ENCODE assay signal across 26 cellular contexts in the genomic region with DNA sequence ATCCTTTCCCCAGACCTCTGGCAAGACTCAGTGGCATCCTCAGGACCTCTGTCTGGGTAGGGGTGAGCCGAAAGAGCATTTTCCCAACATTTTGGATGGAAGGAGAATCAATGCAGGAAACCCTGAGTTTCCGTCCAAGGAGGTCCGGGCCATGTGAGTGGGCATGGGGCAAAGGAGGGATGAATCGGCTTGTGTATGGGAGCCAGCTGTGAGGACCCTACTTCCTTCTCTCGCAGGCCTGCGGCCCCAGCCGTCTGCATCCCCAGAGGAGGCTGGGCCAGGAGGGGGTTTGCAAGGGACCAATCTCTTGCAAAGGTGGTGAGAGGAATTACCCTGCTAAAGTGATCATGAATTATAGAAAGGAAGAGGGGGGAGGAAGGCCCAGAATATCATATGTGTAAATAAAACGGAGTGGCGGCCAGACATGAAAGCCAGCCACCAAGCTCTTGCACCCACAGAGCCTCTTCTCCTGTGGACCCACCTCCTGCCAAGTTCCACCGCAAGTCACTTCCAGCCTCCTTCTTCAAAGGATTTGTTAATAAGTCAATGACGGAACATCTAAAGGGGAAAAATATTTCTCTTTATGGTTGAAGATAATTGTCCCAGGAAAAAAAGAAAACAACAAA. TPM values are rescaled to one million over a fixed set of nuclear protein-coding genes. Genes with fewer than 3 reads are reported as not detected.
"Had no signal": no experiment of that assay in that cellular context is flagged by ENCODE, and none has a peak within 500 bp of the region (broad histone marks: within the 10 kb centered on the region; RNA-seq: fewer than 3 reads in every experiment).

No MANE protein-coding gene starts in this region.

- H3K9ac ChIP-seq: parathyroid adenoma had no signal

- DNase-seq: activated CD4-positive, alpha-beta T cell treated with anti-CD3 and anti-CD28 coated beads, Interleukin-2, amount 10 ng/mL, durations not matched to agents 7 days and 5 days; activated CD4-positive, CD25-positive, alpha-beta regulatory T cell treated with anti-CD3 and anti-CD28 coated beads, Interleukin-2, amount 50 U/mL, for 72 hours; activated CD8-positive, alpha-beta memory T cell treated with anti-CD3 and anti-CD28 coated beads, Interleukin-2, amount 10 ng/mL, durations not matched to agents 7 days and 5 days; activated CD8-positive, alpha-beta T cell treated with anti-CD3 and anti-CD28 coated beads for 36 hours; activated effector memory CD4-positive, alpha-beta T cell treated with anti-CD3 and anti-CD28 coated beads, Interleukin-2, amount 50 U/mL, for 16 hours; activated T-cell treated with anti-CD3 and anti-CD28 coated beads for 4 hours; aorta; brain microvascular endothelial cell; colonic mucosa; head of caudate nucleus; midbrain; right lobe of liver; stomach had no signal

- H3K4me1 Mint-ChIP-seq: activated CD4-positive, alpha-beta T cell treated with anti-CD3 and anti-CD28 coated beads, Interleukin-2, amount 10 ng/mL, durations not matched to agents 7 days and 5 days; activated CD8-positive, alpha-beta memory T cell treated with anti-CD3 and anti-CD28 coated beads, Interleukin-2, amount 10 ng/mL, durations not matched to agents 7 days and 5 days; activated naive CD4-positive, alpha-beta T cell treated with anti-CD3 and anti-CD28 coated beads, Interleukin-2, amount 50 U/mL, for 24 hours; central memory CD8-positive, alpha-beta T cell had no signal

- H3K4me3 ChIP-seq: colonic mucosa, gastroesophageal sphincter, right lobe of liver, skin epidermis, stomach, suprapubic skin, tibial nerve had no signal

- H3K27ac Mint-ChIP-seq: activated CD4-positive, alpha-beta T cell treated with anti-CD3 and anti-CD28 coated beads, Interleukin-2, amount 10 ng/mL, durations not matched to agents 7 days and 5 days; activated CD8-positive, alpha-beta memory T cell treated with anti-CD3 and anti-CD28 coated beads, Interleukin-2, amount 10 ng/mL, durations not matched to agents 7 days and 5 days; activated CD8-positive, alpha-beta T cell treated with anti-CD3 and anti-CD28 coated beads for 36 hours; activated naive CD4-positive, alpha-beta T cell treated with anti-CD3 and anti-CD28 coated beads, Interleukin-2, amount 50 U/mL, for 24 hours; natural killer cell treated with Interleukin-12 subunit alpha and Interleukin-12 subunit beta and Interleukin-15 and Interleukin-18, amount 100 ng/mL, for 72 hours; stimulated activated memory B cell treated with anti-CD40 and anti-IgM and Interleukin-4, amounts not matched to agents 10 μg/mL and 1 μg/mL and 100 μg/mL, for 72 hours; T-helper 2 cell treated with Interferon-gamma antibody and Interleukin-4, amounts not matched to agents 5 μg/mL and 100 μg/mL, for 36 hours had no signal

- H3K36me3 Mint-ChIP-seq: activated CD8-positive, alpha-beta memory T cell treated with anti-CD3 and anti-CD28 coated beads, Interleukin-2, amount 10 ng/mL, durations not matched to agents 7 days and 5 days; activated naive CD4-positive, alpha-beta T cell treated with anti-CD3 and anti-CD28 coated beads, Interleukin-2, amount 50 U/mL, for 24 hours; natural killer cell treated with Interleukin-12 subunit alpha and Interleukin-12 subunit beta and Interleukin-15 and Interleukin-18, amount 100 ng/mL, for 72 hours; stimulated activated memory B cell treated with anti-CD40 and anti-IgM and Interleukin-4, amounts not matched to agents 10 μg/mL and 1 μg/mL and 100 μg/mL, for 72 hours had no signal

- H3K4me3 Mint-ChIP-seq: activated CD4-positive, alpha-beta T cell treated with anti-CD3 and anti-CD28 coated beads, Interleukin-2, amount 10 ng/mL, durations not matched to agents 7 days and 5 days; activated CD8-positive, alpha-beta memory T cell treated with anti-CD3 and anti-CD28 coated beads, Interleukin-2, amount 10 ng/mL, durations not matched to agents 7 days and 5 days; activated CD8-positive, alpha-beta T cell treated with anti-CD3 and anti-CD28 coated beads for 36 hours; activated naive CD4-positive, alpha-beta T cell treated with anti-CD3 and anti-CD28 coated beads, Interleukin-2, amount 50 U/mL, for 24 hours; central memory CD8-positive, alpha-beta T cell; natural killer cell treated with Interleukin-12 subunit alpha and Interleukin-12 subunit beta and Interleukin-15 and Interleukin-18, amount 100 ng/mL, for 72 hours; stimulated activated memory B cell treated with anti-CD40 and anti-IgM and Interleukin-4, amounts not matched to agents 10 μg/mL and 1 μg/mL and 100 μg/mL, for 72 hours; T-helper 2 cell treated with Interferon-gamma antibody and Interleukin-4, amounts not matched to agents 5 μg/mL and 100 μg/mL, for 36 hours had no signal

- H3K9me3 ChIP-seq: colonic mucosa, gastroesophageal sphincter, right lobe of liver, stomach, suprapubic skin, tibial nerve had no signal

- H3K36me3 ChIP-seq: brain microvascular endothelial cell, colonic mucosa, gastroesophageal sphincter, right lobe of liver, stomach, suprapubic skin had no signal

- H3K9me3 Mint-ChIP-seq: activated CD4-positive, alpha-beta T cell treated with anti-CD3 and anti-CD28 coated beads, Interleukin-2, amount 10 ng/mL, durations not matched to agents 7 days and 5 days; activated CD8-positive, alpha-beta T cell treated with anti-CD3 and anti-CD28 coated beads for 36 hours; activated naive CD4-positive, alpha-beta T cell treated with anti-CD3 and anti-CD28 coated beads, Interleukin-2, amount 50 U/mL, for 24 hours; central memory CD8-positive, alpha-beta T cell; natural killer cell treated with Interleukin-12 subunit alpha and Interleukin-12 subunit beta and Interleukin-15 and Interleukin-18, amount 100 ng/mL, for 72 hours; stimulated activated memory B cell treated with anti-CD40 and anti-IgM and Interleukin-4, amounts not matched to agents 10 μg/mL and 1 μg/mL and 100 μg/mL, for 72 hours; T-helper 2 cell treated with Interferon-gamma antibody and Interleukin-4, amounts not matched to agents 5 μg/mL and 100 μg/mL, for 36 hours had no signal

- H3K4me1 ChIP-seq: colonic mucosa, gastroesophageal sphincter, right lobe of liver, stomach, suprapubic skin had no signal

- H3K27ac ChIP-seq: brain microvascular endothelial cell, colonic mucosa, epithelial cell of prostate, gastroesophageal sphincter, parathyroid adenoma, right lobe of liver, skin epidermis, stomach, suprapubic skin, tibial nerve, VCaP had no signal

- H3K27me3 ChIP-seq: colonic mucosa, right lobe of liver, tibial nerve had no signal

RNA-seq across cellular contexts. Expression of gene POU3F1, which starts 48.2 kb away (rescaled TPM):
- total RNA-seq: activated CD4-positive, alpha-beta T cell treated with anti-CD3 and anti-CD28 coated beads, Interleukin-2, amount 10 ng/mL, durations not matched to agents 7 days and 5 days; colonic mucosa; liver; stomach had no signal
- polyA plus RNA-seq: aorta, liver had no signal
